Comparison of ENCODE assay signal across 30 cellular contexts in genomic region chr17:36494674-36495073, GRCh38.
"Had no signal": no experiment of that assay in that cellular context is flagged by ENCODE, and none has a peak within 500 bp of the region (broad histone marks: within the 10 kb centered on the region; RNA-seq: fewer than 3 reads in every experiment).

No MANE protein-coding gene starts in this region.

- H3K4me3 Mint-ChIP-seq: activated naive CD4-positive, alpha-beta T cell treated with anti-CD3 and anti-CD28 coated beads, Interleukin-2, amount 50 U/mL, for 24 hours; activated T-cell treated with anti-CD3 and anti-CD28 coated beads, Interleukin-2, amount 50 U/mL, for 72 hours; nephron progenitor cell; stimulated activated memory B cell treated with anti-CD40 and anti-IgM and Interleukin-4, amounts not matched to agents 10 μg/mL and 1 μg/mL and 100 μg/mL, for 72 hours; T-helper 2 cell treated with Interferon-gamma antibody and Interleukin-4, amounts not matched to agents 5 μg/mL and 100 μg/mL, for 36 hours; type B pancreatic cell; WTC11 had no signal

- H3K27ac Mint-ChIP-seq: stimulated activated memory B cell treated with anti-CD40 and anti-IgM and Interleukin-4, amounts not matched to agents 10 μg/mL and 1 μg/mL and 100 μg/mL, for 72 hours; T-helper 2 cell treated with Interferon-gamma antibody and Interleukin-4, amounts not matched to agents 5 μg/mL and 100 μg/mL, for 36 hours had no signal

- H3K9ac ChIP-seq: parathyroid adenoma had no signal

- H3K27ac ChIP-seq: adrenal gland, ascending aorta, brain microvascular endothelial cell, esophagus squamous epithelium, gastrocnemius medialis, parathyroid adenoma, skin epidermis, stomach, thoracic aorta, vagina had no signal

- H3K27me3 ChIP-seq: adrenal gland, ascending aorta, brain microvascular endothelial cell, esophagus squamous epithelium, gastrocnemius medialis, stomach, vagina had no signal

- H3K4me1 ChIP-seq: adrenal gland, ascending aorta, gastrocnemius medialis, vagina had no signal

- H3K9me3 Mint-ChIP-seq: activated naive CD4-positive, alpha-beta T cell treated with anti-CD3 and anti-CD28 coated beads, Interleukin-2, amount 50 U/mL, for 24 hours; activated T-cell treated with anti-CD3 and anti-CD28 coated beads, Interleukin-2, amount 50 U/mL, for 72 hours; stimulated activated memory B cell treated with anti-CD40 and anti-IgM and Interleukin-4, amounts not matched to agents 10 μg/mL and 1 μg/mL and 100 μg/mL, for 72 hours; T-helper 2 cell treated with Interferon-gamma antibody and Interleukin-4, amounts not matched to agents 5 μg/mL and 100 μg/mL, for 36 hours; type B pancreatic cell; WTC11 had no signal

- ATAC-seq: activated T-cell treated with anti-CD3 and anti-CD28 coated beads, Interleukin-2, amount 50 U/mL, for 72 hours; gastrocnemius medialis; right cardiac atrium; stimulated activated memory B cell treated with anti-CD40 and anti-IgM and Interleukin-4, amounts not matched to agents 10 μg/mL and 1 μg/mL and 100 μg/mL, for 72 hours; WTC11 had no signal

- H3K27me3 Mint-ChIP-seq: activated naive CD4-positive, alpha-beta T cell treated with anti-CD3 and anti-CD28 coated beads, Interleukin-2, amount 50 U/mL, for 24 hours; stimulated activated memory B cell treated with anti-CD40 and anti-IgM and Interleukin-4, amounts not matched to agents 10 μg/mL and 1 μg/mL and 100 μg/mL, for 72 hours; type B pancreatic cell had no signal

- DNase-seq: activated CD4-positive, alpha-beta T cell treated with anti-CD3 and anti-CD28 coated beads, Interleukin-2, amount 50 U/mL, for 48 hours; activated CD8-positive, alpha-beta memory T cell treated with anti-CD3 and anti-CD28 coated beads, Interleukin-2, amount 50 U/mL, for 48 hours; activated gamma-delta T cell treated with Interleukin-2 at 50 U/mL for 16 hours; activated T-cell treated with anti-CD3 and anti-CD28 coated beads, Interleukin-2, amount 50 U/mL, for 72 hours; adrenal gland; brain microvascular endothelial cell; caudate nucleus; dermis blood vessel endothelial cell; effector memory CD4-positive, alpha-beta T cell; esophagus squamous epithelium; gastrocnemius medialis; head of caudate nucleus; hypothalamus; midbrain; nephron progenitor cell; nucleus accumbens; right cardiac atrium; stimulated activated CD4-positive, alpha-beta T cell treated with anti-CD3 and anti-CD28 coated beads, Interleukin-1b, Interleukin-23, amount 100 ng/mL, for 48 hours; stomach had no signal

- H3K4me3 ChIP-seq: adrenal gland, ascending aorta, esophagus squamous epithelium, gastrocnemius medialis, skin epidermis, stomach, thoracic aorta, vagina had no signal

- H2AFZ ChIP-seq: parathyroid adenoma had no signal

- H3K4me1 Mint-ChIP-seq: WTC11 had no signal

- FAIRE-seq: TTC549 had no signal

- H3K9me3 ChIP-seq: adrenal gland, ascending aorta, esophagus squamous epithelium, gastrocnemius medialis, stomach, thoracic aorta, vagina had no signal
